Comparison of ENCODE assay signal across 1 cellular context in genomic region chr3:20916966-20917606, GRCh38.
TF ChIP-seq lines count a peak whose summit lies in the region.

No MANE protein-coding gene starts in this region.

TF ChIP-seq in H1, 55 proteins besides CTCF, POLR2A, EP300 and RAD21:
- TF ChIP-seq KDM1A (IDR thresholded peaks at IDR 0.05; ENCODE audit: borderline replicate concordance, low read length) (no peak), SIX5 (IDR thresholded peaks at IDR 0.05; ENCODE audit: low read depth, low read length) (no peak), JUN (IDR thresholded peaks at IDR 0.05; ENCODE audit: low read depth, low read length) (no peak), NANOG (IDR thresholded peaks at IDR 0.05; ENCODE audit: insufficient read depth, low read depth, low read length, poor library complexity, severe bottlenecking) (no peak), ZNF274 (IDR thresholded peaks at IDR 0.05; ENCODE audit: borderline replicate concordance, extremely low read depth, low read length) (no peak), FOSL1 (IDR thresholded peaks at IDR 0.05; ENCODE audit: insufficient read depth, low read depth, low read length) (no peak)
